Comparison of ENCODE assay signal across 16 cellular contexts in genomic region chr3:14248849-14249523, GRCh38.
DNase-seq lines count a peak whose midpoint lies in the region; ATAC-seq, FAIRE-seq and TF ChIP-seq lines count a peak whose summit lies in the region.
"Had no signal": no experiment of that assay in that cellular context is flagged by ENCODE, and none has a peak within 500 bp of the region (broad histone marks: within the 10 kb centered on the region; RNA-seq: fewer than 3 reads in every experiment).

No MANE protein-coding gene starts in this region.

- no peak overlapping the region for H3K27ac Mint-ChIP-seq in activated CD8-positive, alpha-beta T cell treated with anti-CD3 and anti-CD28 coated beads, Interleukin-2, amount 10 ng/mL, durations not matched to agents 7 days and 5 days
- H3K27ac Mint-ChIP-seq: activated B cell treated with CpG ODN at 0.5 μM for 24 hours; activated naive CD4-positive, alpha-beta T cell treated with anti-CD3 and anti-CD28 coated beads, Interleukin-2, amount 10 ng/mL, durations not matched to agents 7 days and 5 days; IgD-negative memory B cell had no signal

- no peaks in the 10 kb centered on the region for H3K36me3 Mint-ChIP-seq in activated CD8-positive, alpha-beta T cell treated with anti-CD3 and anti-CD28 coated beads, Interleukin-2, amount 10 ng/mL, durations not matched to agents 7 days and 5 days (ENCODE audit: low read depth)
- H3K36me3 Mint-ChIP-seq: activated naive CD4-positive, alpha-beta T cell treated with anti-CD3 and anti-CD28 coated beads, Interleukin-2, amount 10 ng/mL, durations not matched to agents 7 days and 5 days; IgD-negative memory B cell had no signal

- H3K4me3 Mint-ChIP-seq in activated CD8-positive, alpha-beta T cell treated with anti-CD3 and anti-CD28 coated beads, Interleukin-2, amount 10 ng/mL, durations not matched to agents 7 days and 5 days = no peak overlapping the region
- H3K4me3 Mint-ChIP-seq: activated B cell treated with CpG ODN at 0.5 μM for 24 hours; activated naive CD4-positive, alpha-beta T cell treated with anti-CD3 and anti-CD28 coated beads, Interleukin-2, amount 10 ng/mL, durations not matched to agents 7 days and 5 days; IgD-negative memory B cell had no signal

- H3K9me3 Mint-ChIP-seq in activated CD8-positive, alpha-beta T cell treated with anti-CD3 and anti-CD28 coated beads, Interleukin-2, amount 10 ng/mL, durations not matched to agents 7 days and 5 days (ENCODE audit: insufficient read depth) = no peaks in the 10 kb centered on the region
- H3K9me3 Mint-ChIP-seq: activated B cell treated with CpG ODN at 0.5 μM for 24 hours; activated naive CD4-positive, alpha-beta T cell treated with anti-CD3 and anti-CD28 coated beads, Interleukin-2, amount 10 ng/mL, durations not matched to agents 7 days and 5 days; IgD-negative memory B cell had no signal

- peak; percentile 88 for FAIRE-seq in TTC549 (lab: Jason Lieb, UNC)

- peak overlapping the region; percentile 32 for H3K27ac ChIP-seq in 22Rv1
- H3K27ac ChIP-seq: foreskin keratinocyte had no signal

- H3K4me1 Mint-ChIP-seq in activated CD8-positive, alpha-beta T cell treated with anti-CD3 and anti-CD28 coated beads, Interleukin-2, amount 10 ng/mL, durations not matched to agents 7 days and 5 days (ENCODE audit: low read depth) = no peaks in the 10 kb centered on the region
- H3K4me1 Mint-ChIP-seq: activated B cell treated with CpG ODN at 0.5 μM for 24 hours; activated naive CD4-positive, alpha-beta T cell treated with anti-CD3 and anti-CD28 coated beads, Interleukin-2, amount 10 ng/mL, durations not matched to agents 7 days and 5 days; IgD-negative memory B cell had no signal

- ATAC-seq in GM21515 (IDR thresholded peaks at IDR 0.05; ENCODE audit: unreplicated experiment) (no peak), HG03045 (IDR thresholded peaks at IDR 0.05; ENCODE audit: unreplicated experiment) (no peak)
- ATAC-seq in activated CD8-positive, alpha-beta T cell treated with anti-CD3 and anti-CD28 coated beads, Interleukin-2, amount 10 ng/mL, durations not matched to agents 7 days and 5 days = no peak
- ATAC-seq: foreskin keratinocyte had no signal

- TF ChIP-seq CTCF in 22Rv1 (IDR thresholded peaks at IDR 0.05) = no peak

- peaks cover 6% of the 10 kb centered on the region for H3K27me3 Mint-ChIP-seq in activated CD8-positive, alpha-beta T cell treated with anti-CD3 and anti-CD28 coated beads, Interleukin-2, amount 10 ng/mL, durations not matched to agents 7 days and 5 days (ENCODE audit: low read depth)

- DNase-seq in inferior parietal cortex (ENCODE audit: extremely low spot score) (peak; percentile 34), pons (ENCODE audit: low spot score) (peak; percentile 90), NCI-H2196 treated with DMSO at 0.1 percent for 48 hours (lab: John Stamatoyannopoulos, UW; ENCODE audit: unreplicated experiment) (no peak)
- DNase-seq in activated CD8-positive, alpha-beta T cell treated with anti-CD3 and anti-CD28 coated beads, Interleukin-2, amount 10 ng/mL, durations not matched to agents 7 days and 5 days = no peak
- DNase-seq: activated B cell treated with CpG ODN at 0.5 μM for 24 hours; activated naive CD4-positive, alpha-beta T cell treated with anti-CD3 and anti-CD28 coated beads, Interleukin-2, amount 10 ng/mL, durations not matched to agents 7 days and 5 days; effector CD8-positive, alpha-beta T cell; foreskin keratinocyte; NCI-H446; stimulated activated CD4-positive, alpha-beta T cell treated with anti-CD3 and anti-CD28 coated beads, Interleukin-1b, Interleukin-23, amount 100 ng/mL, for 48 hours; upper lobe of left lung had no signal

- CTCF ChIA-PET in activated CD8-positive, alpha-beta T cell treated with anti-CD3 and anti-CD28 coated beads, Interleukin-2, amount 10 ng/mL, durations not matched to agents 7 days and 5 days (lab: Charles Lee) = interaction anchor here (1.2 kb wide), 1 partner anchor 13 kb away, joined by 4 read pairs; no protein-coding TSS in a partner anchor

- POLR2A ChIA-PET in activated CD8-positive, alpha-beta T cell treated with anti-CD3 and anti-CD28 coated beads, Interleukin-2, amount 10 ng/mL, durations not matched to agents 7 days and 5 days (lab: Charles Lee) = no interaction called here

Comparison
In these comparisons a context has a peak if more than half of its experiments do, and no peak if none do; other contexts are left out.
1. DNase-seq: peak in inferior parietal cortex (single experiment) and pons (single experiment); none in NCI-H2196 treated with DMSO at 0.1 percent for 48 hours (single experiment) and activated CD8-positive, alpha-beta T cell treated with anti-CD3 and anti-CD28 coated beads, Interleukin-2, amount 10 ng/mL, durations not matched to agents 7 days and 5 days (single experiment).